ENCODE assay signal across 17 cellular contexts in genomic region chr6:36576573-36576972, GRCh38. TPM values are rescaled to one million over a fixed set of nuclear protein-coding genes. Genes with fewer than 3 reads are reported as not detected.
DNase-seq lines count a peak whose midpoint lies in the region; ATAC-seq and TF ChIP-seq lines count a peak whose summit lies in the region.
"Had no signal": no experiment of that assay in that cellular context is flagged by ENCODE, and none has a peak within 500 bp of the region (broad histone marks: within the 10 kb centered on the region; RNA-seq: fewer than 3 reads in every experiment).

No MANE protein-coding gene starts in this region.

- TF ChIP-seq POLR2A in esophagus muscularis mucosa (IDR thresholded peaks at IDR 0.05; ENCODE audit: low read depth), result no peak

- TF ChIP-seq EP300 in esophagus muscularis mucosa (IDR thresholded peaks at IDR 0.05), result no peak

- no peaks in the 10 kb centered on the region for H3K4me1 Mint-ChIP-seq in stimulated activated memory B cell treated with anti-CD40 and anti-IgM and Interleukin-4, amounts not matched to agents 10 μg/mL and 1 μg/mL and 100 μg/mL, for 72 hours

- H3K36me3 ChIP-seq in RWPE2 (ENCODE audit: low read depth), result no peaks in the 10 kb centered on the region
- H3K36me3 ChIP-seq in esophagus muscularis mucosa, result no peaks in the 10 kb centered on the region
- H3K36me3 ChIP-seq: Peyer's patch had no signal

- H3K4me3 ChIP-seq in HL-60 (replicated peaks; ENCODE audit: insufficient read depth, low read length) (no peak overlapping the region), RWPE2 (ENCODE audit: severe bottlenecking) (no peak overlapping the region), esophagus muscularis mucosa (no peak overlapping the region)
- H3K4me3 ChIP-seq: mucosa of descending colon, Peyer's patch had no signal

- ATAC-seq in RWPE2 (ENCODE audit: low read depth), result no peak
- ATAC-seq in stimulated activated memory B cell treated with anti-CD40 and anti-IgM and Interleukin-4, amounts not matched to agents 10 μg/mL and 1 μg/mL and 100 μg/mL, for 72 hours, result no peak
- ATAC-seq in HG03280 (IDR thresholded peaks at IDR 0.05; ENCODE audit: unreplicated experiment), result no peak

- H3K27me3 Mint-ChIP-seq in stimulated activated memory B cell treated with anti-CD40 and anti-IgM and Interleukin-4, amounts not matched to agents 10 μg/mL and 1 μg/mL and 100 μg/mL, for 72 hours, result no peaks in the 10 kb centered on the region

- H3K9me3 ChIP-seq in RWPE2 (ENCODE audit: severe bottlenecking), result no peaks in the 10 kb centered on the region
- no peaks in the 10 kb centered on the region for H3K9me3 ChIP-seq in esophagus muscularis mucosa

- TF ChIP-seq CTCF in HL-60 (IDR thresholded peaks at IDR 0.05; ENCODE audit: insufficient read depth, low read length) (peak; percentile 4), RWPE2 (IDR thresholded peaks at IDR 0.05; ENCODE audit: poor library complexity, severe bottlenecking) (no peak), esophagus muscularis mucosa (IDR thresholded peaks at IDR 0.05) (no peak)

- H3K27me3 ChIP-seq in HL-60 (ENCODE audit: insufficient read depth, poor library complexity, severe bottlenecking) (no peaks in the 10 kb centered on the region), RWPE2 (ENCODE audit: insufficient read depth, poor library complexity, severe bottlenecking) (no peaks in the 10 kb centered on the region), esophagus muscularis mucosa (no peaks in the 10 kb centered on the region)
- H3K27me3 ChIP-seq: Peyer's patch had no signal

- peak overlapping the region; percentile 41 for H3K27ac ChIP-seq in HL-60 (replicated peaks)
- H3K27ac ChIP-seq in RWPE2 (ENCODE audit: poor library complexity, severe bottlenecking), result peak overlapping the region; percentile 53
- H3K27ac ChIP-seq in esophagus muscularis mucosa (replicated peaks in 1 of 4), result peak overlapping the region; percentile 73 to 88 (median 84)
- H3K27ac ChIP-seq: KMS-11, Peyer's patch had no signal

- H3K36me3 Mint-ChIP-seq in stimulated activated memory B cell treated with anti-CD40 and anti-IgM and Interleukin-4, amounts not matched to agents 10 μg/mL and 1 μg/mL and 100 μg/mL, for 72 hours, result no peaks in the 10 kb centered on the region

- 83% methylated on average over 6 of the region's 6 CpGs for WGBS in esophagus muscularis mucosa

- H3K4me1 ChIP-seq in RWPE2 (ENCODE audit: insufficient read depth, poor library complexity, severe bottlenecking) (peaks cover 17% of the 10 kb centered on the region), esophagus muscularis mucosa (peaks cover 12 to 44% (median 41%) of the 10 kb centered on the region in 4 donors)

- no peaks in the 10 kb centered on the region for H3K9me3 Mint-ChIP-seq in stimulated activated memory B cell treated with anti-CD40 and anti-IgM and Interleukin-4, amounts not matched to agents 10 μg/mL and 1 μg/mL and 100 μg/mL, for 72 hours

- DNase-seq in HL-60 (ENCODE audit: low read depth in 1 of 2, low spot score in 1 of 2) (peak in 1 of 2 experiments; percentile 85), RWPE2 (ENCODE audit: low spot score) (no peak), esophagus muscularis mucosa (ENCODE audit: extremely low spot score) (no peak), NCI-H187 treated with DMSO at 0.1 percent for 48 hours (lab: John Stamatoyannopoulos, UW) (no peak), NCI-H1694 (lab: John Stamatoyannopoulos, UW) (no peak), NCI-H2196 (lab: John Stamatoyannopoulos, UW; ENCODE audit: unreplicated experiment) (no peak)
- DNase-seq: activated CD4-positive, CD25-positive, alpha-beta regulatory T cell; activated naive CD4-positive, alpha-beta T cell treated with Interleukin-2 at 50 U/mL for 16 hours; DMS153; mucosa of descending colon; NCI-H1694 treated with DMSO at 0.1 percent for 48 hours; Peyer's patch; stimulated activated CD4-positive, alpha-beta T cell treated with anti-CD3 and anti-CD28 coated beads, Interleukin-12 subunit alpha, Interleukin-12 subunit beta, amount 100 ng/mL, for 4 hours; T-helper 1 cell had no signal

- no peak overlapping the region for H3K4me3 Mint-ChIP-seq in stimulated activated memory B cell treated with anti-CD40 and anti-IgM and Interleukin-4, amounts not matched to agents 10 μg/mL and 1 μg/mL and 100 μg/mL, for 72 hours

- peak overlapping the region; percentile 68 for H3K27ac Mint-ChIP-seq in stimulated activated memory B cell treated with anti-CD40 and anti-IgM and Interleukin-4, amounts not matched to agents 10 μg/mL and 1 μg/mL and 100 μg/mL, for 72 hours

- intact Hi-C loops in esophagus muscularis mucosa (cut with DNase I), result no loop called here

RNA-seq across cellular contexts. Expression of gene SRSF3, which starts 17.6 kb away (rescaled TPM):
- 100 to 1,000 TPM; 149 to 226 (median 180) TPM for total RNA-seq in esophagus muscularis mucosa

RNA-seq across cellular contexts. Expression of gene STK38, which starts 29.3 kb away (rescaled TPM):
- total RNA-seq in esophagus muscularis mucosa, result 10 to 100 TPM; 32.0 to 44.3 (median 40.3) TPM
